14 cellular contexts compared by ENCODE assay signal in genomic region chr11:45411221-45411946, GRCh38.
A peak's percentile ranks its signal among the peaks of the same experiment; 100 is the strongest.
DNase-seq lines count a peak whose midpoint lies in the region; ATAC-seq and TF ChIP-seq lines count a peak whose summit lies in the region.
"Had no signal": no experiment of that assay in that cellular context is flagged by ENCODE, and none has a peak within 500 bp of the region (broad histone marks: within the 10 kb centered on the region; RNA-seq: fewer than 3 reads in every experiment).

No MANE protein-coding gene starts in this region.

- H3K27ac ChIP-seq in SK-N-MC (peak overlapping the region; percentile 76), aorta (ENCODE audit: low read depth in 1 of 2, low read length in 2 of 2) (no peak overlapping the region)

- H3K9me3 ChIP-seq in SK-N-MC (ENCODE audit: low read depth, low read length) (no peaks in the 10 kb centered on the region), MG63 (no peaks in the 10 kb centered on the region), aorta (ENCODE audit: control insufficient read depth, low read length) (no peaks in the 10 kb centered on the region), T-helper 17 cell (ENCODE audit: control insufficient read depth, low read length, poor library complexity, severe bottlenecking) (no peaks in the 10 kb centered on the region)

- H3K9ac ChIP-seq in SK-N-MC (ENCODE audit: insufficient read length), result no peak overlapping the region

- H3K27me3 Mint-ChIP-seq in neural crest cell (ENCODE audit: low read depth) (peaks cover 48% of the 10 kb centered on the region), T-helper 17 cell (peaks cover 49% of the 10 kb centered on the region)

- H3K27me3 ChIP-seq in MG63 (no peaks in the 10 kb centered on the region), aorta (ENCODE audit: control insufficient read depth in 1 of 2, insufficient read depth in 2 of 2, low read length in 1 of 2) (no peaks in the 10 kb centered on the region)

- H3K36me3 Mint-ChIP-seq in neural crest cell (ENCODE audit: low read depth) (no peaks in the 10 kb centered on the region), T-helper 17 cell (ENCODE audit: low read depth) (no peaks in the 10 kb centered on the region)
- H3K36me3 Mint-ChIP-seq: CD14-positive monocyte, memory B cell had no signal

- no peaks in the 10 kb centered on the region for H3K36me3 ChIP-seq in SK-N-MC (ENCODE audit: insufficient read depth, low read length)
- H3K36me3 ChIP-seq in MG63, result no peaks in the 10 kb centered on the region
- H3K36me3 ChIP-seq in aorta (ENCODE audit: control insufficient read depth in 1 of 2, insufficient read depth in 2 of 2, low read length in 1 of 2), result no peaks in the 10 kb centered on the region

- peaks cover 30% of the 10 kb centered on the region for H3K4me1 Mint-ChIP-seq in neural crest cell
- H3K4me1 Mint-ChIP-seq in T-helper 17 cell, result peaks cover 2% of the 10 kb centered on the region
- H3K4me1 Mint-ChIP-seq: CD14-positive monocyte, memory B cell had no signal

- in situ Hi-C loops in G401 (cut with HindIII; ENCODE audit: low sequenced_read_pairs), result no loop called here

- H3K4me3 ChIP-seq in SK-N-MC (peak overlapping the region; percentile 58), MG63 (no peak overlapping the region), aorta (ENCODE audit: low read length in 2 of 2) (no peak overlapping the region)

- no peak for TF ChIP-seq CTCF in neural crest cell (conservative IDR thresholded peaks at IDR 0.05)

- ATAC-seq in aorta (ENCODE audit: low FRiP score) (no peak), T-helper 17 cell (no peak)

- DNase-seq in G401 (ENCODE audit: low spot score) (peak; percentile 59), SK-N-MC (ENCODE audit: low read depth, low spot score) (no peak), fibroblast of gingiva (ENCODE audit: low read depth) (peak; percentile 35), neural crest cell (ENCODE audit: low read depth, low spot score) (no peak), MG63 (no peak), aorta (no peak), T-helper 17 cell (no peak)
- no peak for DNase-seq in activated CD8-positive, alpha-beta memory T cell treated with anti-CD3 and anti-CD28 coated beads, Interleukin-2, amount 50 U/mL, for 4 hours
- DNase-seq: activated CD8-positive, alpha-beta memory T cell treated with anti-CD3 and anti-CD28 coated beads for 24 hours; activated naive CD4-positive, alpha-beta T cell treated with anti-CD3 and anti-CD28 coated beads for 36 hours; effector CD8-positive, alpha-beta T cell; NCI-H345 had no signal

- H3K4me3 Mint-ChIP-seq in neural crest cell (peak overlapping the region; percentile 32), T-helper 17 cell (no peak overlapping the region)
- H3K4me3 Mint-ChIP-seq: activated naive CD4-positive, alpha-beta T cell treated with anti-CD3 and anti-CD28 coated beads for 36 hours; CD14-positive monocyte; memory B cell had no signal

- WGBS in aorta, 2 donors, result 25 to 28% methylated on average over 7 of the region's 7 CpGs

- H3K27ac Mint-ChIP-seq in neural crest cell (ENCODE audit: unreplicated experiment) (peak overlapping the region; percentile 92), T-helper 17 cell (no peak overlapping the region)
- H3K27ac Mint-ChIP-seq: activated naive CD4-positive, alpha-beta T cell treated with anti-CD3 and anti-CD28 coated beads for 36 hours; memory B cell had no signal

- no peaks in the 10 kb centered on the region for H3K4me1 ChIP-seq in aorta (ENCODE audit: control insufficient read depth in 1 of 2, insufficient read depth in 2 of 2, low read length in 2 of 2)

- H3K9me3 Mint-ChIP-seq in neural crest cell, result no peaks in the 10 kb centered on the region
- H3K9me3 Mint-ChIP-seq: activated naive CD4-positive, alpha-beta T cell treated with anti-CD3 and anti-CD28 coated beads for 36 hours; CD14-positive monocyte; memory B cell had no signal

- intact Hi-C loops in aorta (cut with DNase I), result no loop called here

Comparison
In these comparisons a context has a peak if more than half of its experiments do, and no peak if none do; other contexts are left out.
1. DNase-seq: peak in G401 (single experiment) and fibroblast of gingiva (single experiment); none in SK-N-MC (single experiment), neural crest cell (single experiment), MG63 (single experiment), activated CD8-positive, alpha-beta memory T cell treated with anti-CD3 and anti-CD28 coated beads, Interleukin-2, amount 50 U/mL, for 4 hours (single experiment), aorta (0 of 2) and T-helper 17 cell (0 of 3).